16 cellular contexts compared by ENCODE assay signal in genomic region chr3:13076255-13076654, GRCh38. TPM values are rescaled to one million over a fixed set of nuclear protein-coding genes. Genes with fewer than 3 reads are reported as not detected.
A peak's percentile ranks its signal among the peaks of the same experiment; 100 is the strongest.
DNase-seq lines count a peak whose midpoint lies in the region; ATAC-seq, FAIRE-seq and TF ChIP-seq lines count a peak whose summit lies in the region.
"Had no signal": no experiment of that assay in that cellular context is flagged by ENCODE, and none has a peak within 500 bp of the region (broad histone marks: within the 10 kb centered on the region; RNA-seq: fewer than 3 reads in every experiment).

No MANE protein-coding gene starts in this region.

- POLR2A ChIA-PET in K562 (lab: Yijun Ruan, JAX) = interaction anchor here (0.6 to 1.0 kb wide), 4 partner anchors 14 to 32 kb away, joined by 3 to 5 read pairs (median 3); no protein-coding TSS in a partner anchor

- WGBS in K562 (ENCODE audit: insufficient coverage, low coverage, missing lambda C conversion rate) = 2% methylated on average over 6 of the region's 6 CpGs

- H3K79me2 ChIP-seq in K562 (ENCODE audit: control insufficient read depth, insufficient read depth, low read length) = no peaks in the 10 kb centered on the region

- no TSS peak for BruUV-seq in K562 (replicated peaks; lab: Mats Ljungman, UMichigan)

- no peaks in the 10 kb centered on the region for H3K27me3 ChIP-seq in BLaER1
- H3K27me3 ChIP-seq in K562 (ENCODE audit: control insufficient read depth in 2 of 2, insufficient read depth in 2 of 2, low read length in 2 of 2) = peaks cover 70 to 87% of the 10 kb centered on the region in 2 experiments
- H3K27me3 ChIP-seq in effector memory CD4-positive, alpha-beta T cell (replicated peaks; ENCODE audit: control insufficient read depth, insufficient read depth, low read length, poor library complexity, severe bottlenecking) = no peaks in the 10 kb centered on the region

- ATAC-seq in K562 (no peak), HG03342 (IDR thresholded peaks at IDR 0.05; ENCODE audit: unreplicated experiment) (no peak), HG02981 (IDR thresholded peaks at IDR 0.05; ENCODE audit: unreplicated experiment) (no peak)
- ATAC-seq: HCT116, HepG2 had no signal

- no peak for DNase-seq in K562 (ENCODE audit: extremely low read depth in 1 of 4, low spot score in 3 of 4)
- DNase-seq in medulla oblongata (ENCODE audit: extremely low spot score) = peak; percentile 30
- DNase-seq in posterior vena cava (ENCODE audit: low spot score) = no peak
- DNase-seq in effector memory CD4-positive, alpha-beta T cell = no peak
- DNase-seq: 8988T; CD4-positive, alpha-beta memory T cell; GM23248 had no signal

- H3K27ac ChIP-seq in BLaER1 = no peak overlapping the region
- peak overlapping the region; percentile 98 for H3K27ac ChIP-seq in KOPT-K1 (ENCODE audit: low read depth, low read length, poor library complexity, severe bottlenecking)
- H3K27ac ChIP-seq in K562 (ENCODE audit: extremely low read depth, low read depth, low read length) = no peak overlapping the region
- no peak overlapping the region for H3K27ac ChIP-seq in effector memory CD4-positive, alpha-beta T cell (ENCODE audit: insufficient read depth, low read length, poor library complexity, severe bottlenecking)
- H3K27ac ChIP-seq: C4-2B, GM23248 had no signal

- TF ChIP-seq RAD21 in K562 (CRISPR knock-in tag; conservative IDR thresholded peaks at IDR 0.05 in 1 of 2, IDR thresholded peaks at IDR 0.05 in 1 of 2) = no peak

- 0 out of 2 replicates have a peak overlapping the region, but pooled peaks have one; percentile 21 for H3K9ac ChIP-seq in BLaER1
- no peak overlapping the region for H3K9ac ChIP-seq in K562 (ENCODE audit: insufficient read depth in 1 of 2, low read depth in 2 of 2, low read length in 2 of 2)
- H3K9ac ChIP-seq: GM23248 had no signal

- intact Hi-C loops in K562 (cut with micrococcal nuclease) (loop anchor here (5.0 kb wide), 1 partner anchor 49 kb away; no protein-coding TSS in a partner anchor), posterior vena cava (cut with DNase I) (no loop called here)

- TF ChIP-seq CTCF in K562 (IDR thresholded peaks at IDR 0.05 in 2 of 3, conservative IDR thresholded peaks at IDR 0.05 in 1 of 3; ENCODE audit: insufficient read depth in 2 of 3, low read depth in 1 of 3, low read length in 3 of 3) = no peak

- H3K9me3 ChIP-seq in BLaER1 (no peaks in the 10 kb centered on the region), KOPT-K1 (ENCODE audit: insufficient read depth, low read length, poor library complexity, severe bottlenecking) (no peaks in the 10 kb centered on the region), K562 (replicated peaks; ENCODE audit: control insufficient read depth, insufficient read depth, low read depth, low read length) (peaks cover 6% of the 10 kb centered on the region)
- no peaks in the 10 kb centered on the region for H3K9me3 ChIP-seq in effector memory CD4-positive, alpha-beta T cell (ENCODE audit: control insufficient read depth, low read length)

- CTCF ChIA-PET in K562 (lab: Yijun Ruan, JAX; ENCODE audit: low intra/inter-chr PET ratio) = no interaction called here

- H3K36me3 ChIP-seq in BLaER1 = no peaks in the 10 kb centered on the region
- H3K36me3 ChIP-seq in KOPT-K1 (ENCODE audit: insufficient read depth, low read length) = no peaks in the 10 kb centered on the region
- H3K36me3 ChIP-seq in K562 (ENCODE audit: control insufficient read depth, insufficient read depth, low read length) = no peaks in the 10 kb centered on the region
- H3K36me3 ChIP-seq in effector memory CD4-positive, alpha-beta T cell (ENCODE audit: control insufficient read depth, insufficient read depth, low read length) = no peaks in the 10 kb centered on the region

- no peaks in the 10 kb centered on the region for H3K9me1 ChIP-seq in K562 (ENCODE audit: control insufficient read depth, insufficient read depth, low read length)

- no peaks in the 10 kb centered on the region for H4K20me1 ChIP-seq in BLaER1
- H4K20me1 ChIP-seq in K562 (replicated peaks; ENCODE audit: control insufficient read depth, insufficient read depth, low read length) = peaks cover 16% of the 10 kb centered on the region

- H2AFZ ChIP-seq in K562 (ENCODE audit: low read depth, low read length) = no peak overlapping the region
- H2AFZ ChIP-seq: GM23248 had no signal

- H3K4me1 ChIP-seq in BLaER1 (peaks cover 97% of the 10 kb centered on the region), K562 (replicated peaks in 1 of 2; ENCODE audit: control insufficient read depth in 2 of 2, insufficient read depth in 2 of 2, low read length in 2 of 2) (peaks cover 0 to 26% of the 10 kb centered on the region in 2 experiments; a peak in 3 of 5 replicates)
- H3K4me1 ChIP-seq in effector memory CD4-positive, alpha-beta T cell (ENCODE audit: control insufficient read depth, insufficient read depth, low read length, poor library complexity, severe bottlenecking) = peaks cover 15% of the 10 kb centered on the region

- H3K4me2 ChIP-seq in BLaER1 = peak overlapping the region; percentile 98; the same call in 1 of the 2 replicates
- H3K4me2 ChIP-seq in K562 (ENCODE audit: insufficient read depth, low read length) = no peak overlapping the region

- no peak for TF ChIP-seq EP300 in K562 (IDR thresholded peaks at IDR 0.05; ENCODE audit: low read length)

- H3K4me3 ChIP-seq in BLaER1 (no peak overlapping the region), K562 (no peak overlapping the region)
- no peak overlapping the region for H3K4me3 ChIP-seq in effector memory CD4-positive, alpha-beta T cell (ENCODE audit: insufficient read depth, low read depth, low read length, poor library complexity, severe bottlenecking)
- H3K4me3 ChIP-seq: GM23248 had no signal

- no peak for TF ChIP-seq POLR2A in K562 (conservative IDR thresholded peaks at IDR 0.05)

- in situ Hi-C loops in K562 (cut with MboI) = no loop called here

- FAIRE-seq in K562 (lab: Jason Lieb, UNC) = no peak
- FAIRE-seq: H54, HepG2, HTR-8/SVneo had no signal

TF ChIP-seq in K562, 482 proteins besides CTCF, POLR2A, EP300 and RAD21:
- TF ChIP-seq ARID3A (IDR thresholded peaks at IDR 0.05; ENCODE audit: borderline replicate concordance, low read depth, low read length) = no peak
- peak; percentile 64; the same call in 1 of the 2 replicates for TF ChIP-seq ZNF263 (CRISPR knock-in tag; IDR thresholded peaks at IDR 0.05; ENCODE audit: borderline replicate concordance)
- no peak for TF ChIP-seq ZNF239 (CRISPR knock-in tag; IDR thresholded peaks at IDR 0.05)

RNA-seq across cellular contexts. Expression of gene IQSEC1, which starts 3.0 kb away (rescaled TPM):
- total RNA-seq in K562 (2011; cell fraction: chromatin; rRNA removed; ENCODE audit: low replicate concordance) = 36.0 and 90.4 TPM in 2 replicates
- 51.7 and 55.4 TPM in 2 replicates for total RNA-seq in K562 (2011; cell fraction: nucleolus; rRNA removed)
- 35.6 and 39.8 TPM in 2 replicates for total RNA-seq in K562 (2011; cell fraction: nucleoplasm; rRNA removed)
- 13.3 and 18.0 TPM in 2 replicates for total RNA-seq in K562 (2014; rRNA removed)
- 3.8 and 4.8 TPM in 2 replicates for total RNA-seq in K562 (2014; rRNA removed; fragmentation: Illumina TruSeq; extraction: Trizol)
- 5.2 and 6.4 TPM in 2 replicates for total RNA-seq in K562 (2015; rRNA removed; fragmentation: Illumina TruSeq; extraction: Trizol)
- total RNA-seq in K562 (2021) = 37.1 and 39.0 TPM in 2 replicates
- 6.8 and 8.4 TPM in 2 replicates for polyA plus RNA-seq in K562 (2011; rRNA removed)
- 5.8 and 6.7 TPM in 2 replicates for polyA plus RNA-seq in K562 (2011; cell fraction: cytosol; rRNA removed)
- 29.7 and 45.3 TPM in 2 replicates for polyA plus RNA-seq in K562 (2011; cell fraction: nucleus; rRNA removed)
- polyA plus RNA-seq in K562 (2012) = 15.4 and 16.4 TPM in 2 replicates
- polyA plus RNA-seq in K562 (2014; fragmentation: Illumina TruSeq; extraction: Trizol) = 16.9 and 19.0 TPM in 2 replicates
- polyA plus RNA-seq in K562 (2014; fragmentation: Nextera tagmentation; extraction: Ambion mirVana) = under 1 TPM; 0.56 to 0.79 TPM
- 14.2 and 15.1 TPM in 2 replicates for polyA plus RNA-seq in K562 (2014; rRNA removed)
- polyA minus RNA-seq in K562 (2011; rRNA and poly(A)+ RNA removed) = 8.4 and 9.3 TPM in 2 replicates
- 17.1 and 22.1 TPM in 2 replicates for polyA minus RNA-seq in K562 (2011; cell fraction: cytosol; rRNA and poly(A)+ RNA removed)
- polyA minus RNA-seq in K562 (2011; cell fraction: nucleus; rRNA and poly(A)+ RNA removed) = 46.3 and 58.3 TPM in 2 replicates
- 10 to 100 TPM; 53.5 to 60.7 TPM for total RNA-seq in posterior vena cava
